ENCODE assay signal across 1 cellular context in genomic region chr2:36854241-36854640, GRCh38.
TF ChIP-seq lines count a peak whose summit lies in the region.

No MANE protein-coding gene starts in this region.

TF ChIP-seq in A549, 52 proteins besides CTCF, POLR2A, EP300 and RAD21:
- no peak for TF ChIP-seq RFX5 (IDR thresholded peaks at IDR 0.05)
- no peak for TF ChIP-seq HOXA7 (CRISPR knock-in tag; IDR thresholded peaks at IDR 0.05)
- TF ChIP-seq EHF (CRISPR knock-in tag; IDR thresholded peaks at IDR 0.05), result no peak
- TF ChIP-seq RCOR1 (IDR thresholded peaks at IDR 0.05; ENCODE audit: low read depth, low read length), result no peak
- TF ChIP-seq TP53 (CRISPR knock-in tag; IDR thresholded peaks at IDR 0.05), result no peak
- no peak for TF ChIP-seq ZSCAN20 (CRISPR knock-in tag; IDR thresholded peaks at IDR 0.05)
- TF ChIP-seq MAZ (IDR thresholded peaks at IDR 0.05; ENCODE audit: borderline replicate concordance, low read depth, low read length), result no peak
- no peak for TF ChIP-seq HEYL (CRISPR knock-in tag; IDR thresholded peaks at IDR 0.05)
- no peak for TF ChIP-seq PBX3 (IDR thresholded peaks at IDR 0.05)
- no peak for TF ChIP-seq NFE2L2 (conservative IDR thresholded peaks at IDR 0.05; ENCODE audit: low read length)
- TF ChIP-seq PHF8 (IDR thresholded peaks at IDR 0.05; ENCODE audit: borderline replicate concordance, low read depth), result no peak
